In genomic region chr3:169421182-169421581, GRCh38 we compare ENCODE assay signal across 24 cellular contexts.
"Had no signal": no experiment of that assay in that cellular context is flagged by ENCODE, and none has a peak within 500 bp of the region (broad histone marks: within the 10 kb centered on the region; RNA-seq: fewer than 3 reads in every experiment).

No MANE protein-coding gene starts in this region.

- H3K4me1 ChIP-seq: prostate gland, right lobe of liver, sigmoid colon, tibial artery, transverse colon, upper lobe of left lung, uterus had no signal

- ATAC-seq: naive thymus-derived CD8-positive, alpha-beta T cell; natural killer cell treated with Interleukin-12 subunit alpha and Interleukin-12 subunit beta and Interleukin-15 and Interleukin-18, amount 100 ng/mL, for 72 hours; pancreas; right cardiac atrium; right lobe of liver; stimulated activated effector memory CD8-positive, alpha-beta T cell treated with anti-CD3 and anti-CD28 coated beads, Interleukin-12 subunit alpha, Interleukin-12 subunit beta, amount 100 ng/mL, for 72 hours had no signal

- H3K27me3 ChIP-seq: neutrophil, pancreas, right lobe of liver, sigmoid colon, stomach, tibial artery, transverse colon, upper lobe of left lung, uterus had no signal

- DNase-seq: naive B cell; naive thymus-derived CD8-positive, alpha-beta T cell; nephron progenitor cell; nucleus accumbens; pancreas; right cardiac atrium; right lobe of liver; sigmoid colon; small intestine; stimulated activated CD4-positive, alpha-beta T cell treated with anti-CD3 and anti-CD28 coated beads, Interleukin-15, amount 100 ng/mL, for 24 hours; stimulated activated CD4-positive, alpha-beta T cell treated with anti-CD3 and anti-CD28 coated beads, Interleukin-2, amount 100 ng/mL, for 24 hours; stimulated activated CD4-positive, alpha-beta T cell treated with anti-CD3 and anti-CD28 coated beads, Interleukin-2, amount 100 ng/mL, for 48 hours; stimulated activated CD4-positive, alpha-beta T cell treated with anti-CD3 and anti-CD28 coated beads, Interleukin-4, amount 100 ng/mL, for 24 hours; stimulated activated naive B cell treated with anti-CD40 and anti-IgM and Interleukin-4, amounts not matched to agents 10 μg/mL and 1 μg/mL and 100 μg/mL, for 72 hours; stimulated activated naive CD4-positive, alpha-beta T cell treated with Interleukin-2 at 50 U/mL for 16 hours; stomach; tibial artery; transverse colon; upper lobe of left lung; uterus had no signal

- H3K36me3 ChIP-seq: neutrophil, pancreas, prostate gland, right lobe of liver, sigmoid colon, stomach, tibial artery, transverse colon, upper lobe of left lung, uterus had no signal

- H3K27ac ChIP-seq: neutrophil, pancreas, prostate gland, right lobe of liver, sigmoid colon, stomach, tibial artery, transverse colon, upper lobe of left lung, uterus had no signal

- FAIRE-seq: pancreas, small intestine had no signal

- H3K9me3 ChIP-seq: neutrophil, pancreas, prostate gland, right lobe of liver, sigmoid colon, stomach, tibial artery, transverse colon, upper lobe of left lung, uterus had no signal

- H3K4me3 ChIP-seq: pancreas, prostate gland, right lobe of liver, sigmoid colon, stomach, tibial artery, transverse colon, upper lobe of left lung, uterus had no signal
